Comparison of ENCODE assay signal across 10 cellular contexts in the genomic region with DNA sequence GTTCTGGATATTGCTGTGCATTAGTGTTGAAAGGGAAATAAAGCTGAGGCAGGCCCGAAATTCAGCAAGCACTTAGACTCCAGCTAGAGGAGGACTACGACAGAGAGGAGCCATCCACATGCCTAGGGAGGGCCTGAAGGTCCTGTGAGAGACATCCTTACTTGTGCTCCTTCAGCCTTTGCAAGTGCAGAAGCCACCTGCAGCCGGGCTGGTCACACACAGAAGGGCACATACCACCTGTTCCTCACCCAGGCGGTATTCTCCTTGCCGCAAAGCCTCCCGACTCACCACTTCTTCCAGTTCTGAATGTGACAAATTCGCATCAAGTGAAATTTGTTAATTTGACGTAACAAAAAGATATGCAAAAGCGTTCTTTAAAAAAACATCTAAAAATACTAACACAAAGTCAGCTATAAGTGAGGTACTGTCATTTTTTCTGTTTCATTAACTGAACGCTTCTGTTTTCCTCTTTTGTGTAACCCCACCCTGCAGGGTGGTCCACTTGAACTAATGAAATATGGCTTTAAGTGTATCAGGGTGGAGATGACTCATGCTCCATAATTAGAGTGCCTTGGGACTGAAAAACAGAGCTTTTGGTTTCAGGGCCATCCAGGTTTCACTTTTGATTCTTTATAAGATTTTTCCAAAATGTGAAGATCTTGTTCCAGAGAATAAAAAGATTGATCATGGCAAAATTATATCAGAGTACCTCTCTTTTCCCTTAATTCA.
DNase-seq lines count a peak whose midpoint lies in the region; ATAC-seq and TF ChIP-seq lines count a peak whose summit lies in the region.
"Had no signal": no experiment of that assay in that cellular context is flagged by ENCODE, and none has a peak within 500 bp of the region (broad histone marks: within the 10 kb centered on the region; RNA-seq: fewer than 3 reads in every experiment).

No MANE protein-coding gene starts in this region.

- H3K27ac ChIP-seq in neural progenitor cell (peak overlapping the region; percentile 26), testis (no peak overlapping the region), esophagus squamous epithelium (no peak overlapping the region)
- H3K27ac ChIP-seq: prostate gland had no signal

- H3K27ac Mint-ChIP-seq in neural progenitor cell (no peak overlapping the region), chondrocyte (ENCODE audit: unreplicated experiment) (no peak overlapping the region)
- H3K27ac Mint-ChIP-seq: activated naive CD8-positive, alpha-beta T cell had no signal

- DNase-seq in NCI-H748 (lab: John Stamatoyannopoulos, UW; ENCODE audit: unreplicated experiment) (peak; percentile 34), neural progenitor cell (ENCODE audit: low spot score) (no peak), testis (no peak), chondrocyte (ENCODE audit: low spot score) (no peak), esophagus squamous epithelium (lab: John Stamatoyannopoulos, UW) (no peak)

- peaks cover 40% of the 10 kb centered on the region for H3K4me1 Mint-ChIP-seq in neural progenitor cell
- peaks cover 35% of the 10 kb centered on the region for H3K4me1 Mint-ChIP-seq in chondrocyte (ENCODE audit: low read depth)

- WGBS in testis, 2 donors, result 84 to 87% methylated on average over 10 of the region's 10 CpGs
- WGBS in esophagus squamous epithelium, 2 donors, result 70 to 82% methylated on average over 9 to 10 of the region's 10 CpGs

- H3K27me3 ChIP-seq in neural progenitor cell (no peaks in the 10 kb centered on the region), testis (no peaks in the 10 kb centered on the region), esophagus squamous epithelium (no peaks in the 10 kb centered on the region)

- H3K9me3 ChIP-seq in neural progenitor cell (ENCODE audit: low read depth) (no peaks in the 10 kb centered on the region), testis (no peaks in the 10 kb centered on the region), esophagus squamous epithelium (no peaks in the 10 kb centered on the region)
- H3K9me3 ChIP-seq: prostate gland had no signal

- H3K4me3 ChIP-seq in neural progenitor cell (no peak overlapping the region), testis (no peak overlapping the region), esophagus squamous epithelium (no peak overlapping the region)
- H3K4me3 ChIP-seq: prostate gland had no signal

- H3K36me3 Mint-ChIP-seq in neural progenitor cell (no peaks in the 10 kb centered on the region), chondrocyte (ENCODE audit: low read depth) (peaks cover 1% of the 10 kb centered on the region)
- H3K36me3 Mint-ChIP-seq: activated naive CD8-positive, alpha-beta T cell had no signal

- TF ChIP-seq CTCF in neural progenitor cell (IDR thresholded peaks at IDR 0.05) (no peak), testis (IDR thresholded peaks at IDR 0.05) (no peak), chondrocyte (IDR thresholded peaks at IDR 0.05) (no peak), esophagus squamous epithelium (IDR thresholded peaks at IDR 0.05) (no peak)

- peaks cover 4% of the 10 kb centered on the region for H3K27me3 Mint-ChIP-seq in neural progenitor cell (ENCODE audit: insufficient read depth, low read depth)
- H3K27me3 Mint-ChIP-seq in chondrocyte (ENCODE audit: low read depth), result no peaks in the 10 kb centered on the region
- H3K27me3 Mint-ChIP-seq: activated naive CD8-positive, alpha-beta T cell had no signal

- H3K9me3 Mint-ChIP-seq in neural progenitor cell (peaks cover 1% of the 10 kb centered on the region), chondrocyte (ENCODE audit: low read depth) (peaks cover 2% of the 10 kb centered on the region)

- H3K4me1 ChIP-seq in neural progenitor cell (peaks cover 22% of the 10 kb centered on the region), testis (no peaks in the 10 kb centered on the region), esophagus squamous epithelium (no peaks in the 10 kb centered on the region)
- H3K4me1 ChIP-seq: prostate gland had no signal

- TF ChIP-seq POLR2A in testis (IDR thresholded peaks at IDR 0.05) (no peak), esophagus squamous epithelium (IDR thresholded peaks at IDR 0.05) (no peak)

- H4K20me1 ChIP-seq in neural progenitor cell (ENCODE audit: low read depth), result no peaks in the 10 kb centered on the region

- peak; percentile 67 for ATAC-seq in GM19025 (IDR thresholded peaks at IDR 0.05; ENCODE audit: low read depth, unreplicated experiment)
- ATAC-seq in HG02852 (IDR thresholded peaks at IDR 0.05; ENCODE audit: unreplicated experiment), result peak; percentile 64
- ATAC-seq in HG03025 (IDR thresholded peaks at IDR 0.05; ENCODE audit: low FRiP score, unreplicated experiment), result no peak

- no peak overlapping the region for H3K4me2 ChIP-seq in neural progenitor cell

- H3K9ac ChIP-seq in neural progenitor cell, result no peak overlapping the region

- H3F3A ChIP-seq in neural progenitor cell (ENCODE audit: low read depth), result peaks cover 6% of the 10 kb centered on the region

- H3K36me3 ChIP-seq in neural progenitor cell, result no peaks in the 10 kb centered on the region
- H3K36me3 ChIP-seq in testis (ENCODE audit: low read depth, missing control alignments), result no peaks in the 10 kb centered on the region
- no peaks in the 10 kb centered on the region for H3K36me3 ChIP-seq in esophagus squamous epithelium
- H3K36me3 ChIP-seq: prostate gland had no signal

- H3K4me3 Mint-ChIP-seq in neural progenitor cell (no peak overlapping the region), chondrocyte (ENCODE audit: unreplicated experiment) (no peak overlapping the region)
- H3K4me3 Mint-ChIP-seq: activated naive CD8-positive, alpha-beta T cell had no signal

- H3K79me2 ChIP-seq in neural progenitor cell (ENCODE audit: low read depth), result no peaks in the 10 kb centered on the region

- H2AFZ ChIP-seq in neural progenitor cell (replicated peaks), result no peak overlapping the region

- intact Hi-C loops in testis (cut with DNase I; ENCODE audit: low total_unique reads), result no loop called here
- intact Hi-C loops in esophagus squamous epithelium (cut with DNase I), result no loop called here
